Comparison of ENCODE assay signal across 18 cellular contexts in the genomic region with DNA sequence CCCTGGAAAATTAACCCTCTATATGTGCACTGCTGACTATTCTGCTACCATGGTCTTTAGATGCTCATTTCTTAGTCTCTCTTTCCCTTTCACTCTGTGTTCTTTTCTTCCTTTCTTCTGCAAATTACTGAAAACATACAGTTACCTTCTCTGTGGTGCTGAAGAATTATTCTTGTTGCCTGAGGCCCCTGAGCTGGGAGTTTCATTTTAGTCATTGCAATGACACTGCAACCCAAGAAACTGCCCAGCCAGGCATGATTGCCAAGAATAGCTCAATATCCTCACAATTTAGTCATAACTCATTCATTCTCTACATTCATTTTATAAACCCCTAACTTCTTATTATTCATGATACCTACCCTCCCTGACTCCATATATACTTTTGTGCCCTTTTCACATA.
DNase-seq lines count a peak whose midpoint lies in the region; ATAC-seq and TF ChIP-seq lines count a peak whose summit lies in the region.
"Had no signal": no experiment of that assay in that cellular context is flagged by ENCODE, and none has a peak within 500 bp of the region (broad histone marks: within the 10 kb centered on the region; RNA-seq: fewer than 3 reads in every experiment).

No MANE protein-coding gene starts in this region.

- no peak overlapping the region for H3K4me3 ChIP-seq in mammary epithelial cell (replicated peaks in 1 of 3; ENCODE audit: insufficient read depth in 1 of 3, low read depth in 2 of 3, low read length in 3 of 3)
- H3K4me3 ChIP-seq: PC-9, SK-N-MC had no signal

- peak; percentile 2 for DNase-seq in mammary epithelial cell
- DNase-seq in renal cortical epithelial cell (ENCODE audit: low read depth): peak; percentile 66
- no peak for DNase-seq in HEK293T (ENCODE audit: extremely low spot score)
- DNase-seq in NCI-H1930 (lab: John Stamatoyannopoulos, UW): no peak
- DNase-seq: AML-193; C1 segment of cervical spinal cord; CD8-positive, alpha-beta T cell; NCI-H1417; NCI-H1694 treated with DMSO at 0.1 percent for 48 hours; NCI-H446; PC-9; SHP77 treated with DMSO at 0.1 percent for 48 hours; SW 1271 had no signal

- no peak overlapping the region for H3K4me2 ChIP-seq in mammary epithelial cell (ENCODE audit: insufficient read depth, low read depth, low read length)
- H3K4me2 ChIP-seq: PC-9 had no signal

- intact Hi-C loops in mammary epithelial cell (cut with micrococcal nuclease): loop anchor here (10.0 kb wide), 2 partner anchors 227 to 407 kb away; no protein-coding TSS in a partner anchor

- ATAC-seq in GM18867 (IDR thresholded peaks at IDR 0.05; ENCODE audit: unreplicated experiment): peak; percentile 57
- ATAC-seq in HG03432 (IDR thresholded peaks at IDR 0.05; ENCODE audit: unreplicated experiment): peak; percentile 68
- no peak for ATAC-seq in HG02571 (IDR thresholded peaks at IDR 0.05; ENCODE audit: unreplicated experiment)
- ATAC-seq: CD8-positive, alpha-beta T cell had no signal

- TF ChIP-seq CTCF in mammary epithelial cell (conservative IDR thresholded peaks at IDR 0.05 in 1 of 2, IDR thresholded peaks at IDR 0.05 in 1 of 2; ENCODE audit: extremely low read depth in 1 of 2, insufficient read depth in 1 of 2, low read depth in 1 of 2, low read length in 2 of 2): no peak

- CTCF ChIA-PET in mammary epithelial cell (lab: Charles Lee; ENCODE audit: low non-redundant PET) (no interaction called here), HEK293T (lab: Yijun Ruan, JAX) (no interaction called here)

- no peaks in the 10 kb centered on the region for H4K20me1 ChIP-seq in mammary epithelial cell (ENCODE audit: insufficient read depth, low read length)

- BruUV-seq in mammary epithelial cell (replicated peaks; lab: Mats Ljungman, UMichigan): no TSS peak

- dilution Hi-C loops in mammary epithelial cell (cut with HindIII; ENCODE audit: low sequenced_read_pairs): no loop called here

- no peaks in the 10 kb centered on the region for H3K79me2 ChIP-seq in mammary epithelial cell (ENCODE audit: insufficient read depth, low read length)

- H2AFZ ChIP-seq in mammary epithelial cell (ENCODE audit: low read depth, low read length): no peak overlapping the region
- H2AFZ ChIP-seq: PC-9 had no signal

- no peaks in the 10 kb centered on the region for H3K36me3 ChIP-seq in mammary epithelial cell (ENCODE audit: insufficient read depth, low read length)

- POLR2A ChIA-PET in HEK293T (lab: Yijun Ruan, JAX): no interaction called here

- no peaks in the 10 kb centered on the region for H3K27me3 ChIP-seq in mammary epithelial cell (ENCODE audit: insufficient read depth, low read length)

- H3K9ac ChIP-seq in mammary epithelial cell (ENCODE audit: insufficient read depth, low read length): no peak overlapping the region

- in situ Hi-C loops in mammary epithelial cell (cut with MboI; ENCODE audit: low sequenced_read_pairs in 2 of 2): no loop called here

- no peaks in the 10 kb centered on the region for H3K9me3 ChIP-seq in mammary epithelial cell (replicated peaks; ENCODE audit: insufficient read depth, low read length)

- no peak overlapping the region for H3K27ac ChIP-seq in mammary epithelial cell (ENCODE audit: insufficient read depth, low read depth, low read length)
- H3K27ac ChIP-seq: PC-9, RWPE1, SK-N-MC had no signal

- no peaks in the 10 kb centered on the region for H3K4me1 ChIP-seq in mammary epithelial cell (ENCODE audit: insufficient read depth, low read length)

TF ChIP-seq in HEK293T, 16 proteins besides CTCF, POLR2A, EP300 and RAD21:
- TF ChIP-seq CTBP1 (IDR thresholded peaks at IDR 0.05; ENCODE audit: borderline replicate concordance) (no peak), SUZ12 (IDR thresholded peaks at IDR 0.05) (no peak), FOXK2 (IDR thresholded peaks at IDR 0.05) (no peak), BHLHE40 (IDR thresholded peaks at IDR 0.05; ENCODE audit: borderline replicate concordance) (no peak)
TF ChIP-seq in HEK293T: peak in this region for 0.

Comparison
In these comparisons a context has a peak if more than half of its experiments do, and no peak if none do; other contexts are left out.
1. DNase-seq: peak in mammary epithelial cell (single experiment) and renal cortical epithelial cell (single experiment); none in HEK293T (single experiment) and NCI-H1930 (0 of 2).